In the genomic region with DNA sequence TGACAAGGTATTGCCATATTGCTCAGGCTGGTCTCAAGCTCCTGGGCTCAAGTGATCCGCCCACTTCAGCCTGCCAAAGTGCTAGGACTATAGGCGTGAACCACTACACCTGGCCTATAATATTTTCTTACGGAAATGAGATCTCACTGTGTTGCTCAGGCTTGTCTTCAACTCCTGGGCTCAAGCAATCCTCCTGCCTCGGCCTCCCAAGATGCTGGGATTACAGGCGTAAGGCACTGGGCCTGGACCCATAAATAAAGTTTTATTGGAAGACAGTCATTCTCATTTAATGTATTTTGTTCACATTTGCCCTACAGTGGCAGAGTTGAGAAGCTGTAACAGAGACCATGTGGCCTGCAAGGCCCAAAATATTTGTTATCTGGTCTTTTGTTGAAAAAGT, we compare ENCODE assay signal across 14 cellular contexts.
A peak's percentile ranks its signal among the peaks of the same experiment; 100 is the strongest.
DNase-seq lines count a peak whose midpoint lies in the region; ATAC-seq and TF ChIP-seq lines count a peak whose summit lies in the region.
"Had no signal": no experiment of that assay in that cellular context is flagged by ENCODE, and none has a peak within 500 bp of the region (broad histone marks: within the 10 kb centered on the region; RNA-seq: fewer than 3 reads in every experiment).

No MANE protein-coding gene starts in this region.

- no peaks in the 10 kb centered on the region for H3K27me3 ChIP-seq in GM23338 (ENCODE audit: insufficient read depth)
- H3K27me3 ChIP-seq: SJCRH30 had no signal

- H2AFZ ChIP-seq in GM23338 = no peak overlapping the region

- ATAC-seq in GM23338 = no peak
- ATAC-seq in naive thymus-derived CD8-positive, alpha-beta T cell = no peak

- H3K4me1 ChIP-seq in GM23338 (ENCODE audit: insufficient read depth) = peaks cover 32% of the 10 kb centered on the region
- H3K4me1 ChIP-seq: SJCRH30 had no signal

- no peaks in the 10 kb centered on the region for H3K9me2 ChIP-seq in GM23338 (ENCODE audit: insufficient read depth)

- H3K27ac ChIP-seq in GM23338 (ENCODE audit: low read depth) = peak overlapping the region; percentile 89
- H3K27ac ChIP-seq: SJCRH30 had no signal

- H4K20me1 ChIP-seq in GM23338 (replicated peaks; ENCODE audit: insufficient read depth) = no peaks in the 10 kb centered on the region

- DNase-seq in CD14-positive monocyte (ENCODE audit: low spot score) = no peak
- DNase-seq in GM23338 (ENCODE audit: low spot score) = no peak
- no peak for DNase-seq in activated T-helper 1 cell treated with anti-CD3 and anti-CD28 coated beads, Interleukin-12 subunit alpha, Interleukin-12 subunit beta, Interleukin-2, Interleukin-4 antibody, amounts not matched to agents 30 ng/mL and 10 ng/mL and 1 ng/mL, durations not matched to agents 14 hours and 24 hours and 36 hours (ENCODE audit: low spot score)
- no peak for DNase-seq in naive thymus-derived CD8-positive, alpha-beta T cell
- no peak for DNase-seq in RPMI8226
- DNase-seq in DMS53 (lab: John Stamatoyannopoulos, UW) = no peak
- DNase-seq in NCI-H524 treated with DMSO at 0.1 percent for 48 hours (lab: John Stamatoyannopoulos, UW) = no peak
- no peak for DNase-seq in NCI-H2107 treated with DMSO at 0.1 percent for 48 hours (lab: John Stamatoyannopoulos, UW; ENCODE audit: unreplicated experiment)
- DNase-seq: activated CD8-positive, alpha-beta memory T cell treated with anti-CD3 and anti-CD28 coated beads, Interleukin-2, amount 50 U/mL, for 4 hours; amygdala; DMS79 treated with DMSO at 0.1 percent for 48 hours; glutamatergic neuron; SJCRH30 had no signal

- intact Hi-C loops in CD14-positive monocyte (cut with micrococcal nuclease) = no loop called here
- intact Hi-C loops in activated T-helper 1 cell treated with anti-CD3 and anti-CD28 coated beads, Interleukin-12 subunit alpha, Interleukin-12 subunit beta, Interleukin-2, Interleukin-4 antibody, amounts not matched to agents 30 ng/mL and 10 ng/mL and 1 ng/mL, durations not matched to agents 14 hours and 24 hours and 36 hours (cut with micrococcal nuclease) = no loop called here

- H3K4me3 Mint-ChIP-seq in CD14-positive monocyte (no peak overlapping the region), GM23338 (no peak overlapping the region)
- no peak overlapping the region for H3K4me3 Mint-ChIP-seq in activated T-helper 1 cell treated with anti-CD3 and anti-CD28 coated beads, Interleukin-12 subunit alpha, Interleukin-12 subunit beta, Interleukin-2, Interleukin-4 antibody, amounts not matched to agents 30 ng/mL and 10 ng/mL and 1 ng/mL, durations not matched to agents 14 hours and 24 hours and 36 hours
- H3K4me3 Mint-ChIP-seq in naive thymus-derived CD8-positive, alpha-beta T cell = peak overlapping the region in 8 of 10 donors; percentile 11 to 79 (median 36)
- H3K4me3 Mint-ChIP-seq: B cell had no signal

- H3K27me3 Mint-ChIP-seq in CD14-positive monocyte (ENCODE audit: low read depth in 3 of 3) (peaks cover 0 to 2% (median 0%) of the 10 kb centered on the region in 3 donors), GM23338 (ENCODE audit: insufficient read depth, low read depth, poor library complexity) (peaks cover 2% of the 10 kb centered on the region)
- no peaks in the 10 kb centered on the region for H3K27me3 Mint-ChIP-seq in activated T-helper 1 cell treated with anti-CD3 and anti-CD28 coated beads, Interleukin-12 subunit alpha, Interleukin-12 subunit beta, Interleukin-2, Interleukin-4 antibody, amounts not matched to agents 30 ng/mL and 10 ng/mL and 1 ng/mL, durations not matched to agents 14 hours and 24 hours and 36 hours (ENCODE audit: insufficient read depth)
- no peaks in the 10 kb centered on the region for H3K27me3 Mint-ChIP-seq in naive thymus-derived CD8-positive, alpha-beta T cell
- H3K27me3 Mint-ChIP-seq: B cell had no signal

- no peak overlapping the region; the same call in 1 of the 2 replicates for H3K4me2 ChIP-seq in GM23338

- no peak overlapping the region for H3K4me3 ChIP-seq in GM23338
- H3K4me3 ChIP-seq: SJCRH30 had no signal

- H3K9me3 Mint-ChIP-seq in CD14-positive monocyte (peaks cover 0 to 4% (median 2%) of the 10 kb centered on the region in 7 donors), GM23338 (peaks cover 5% of the 10 kb centered on the region; the same call in 2 of the 3 replicates)
- H3K9me3 Mint-ChIP-seq in activated T-helper 1 cell treated with anti-CD3 and anti-CD28 coated beads, Interleukin-12 subunit alpha, Interleukin-12 subunit beta, Interleukin-2, Interleukin-4 antibody, amounts not matched to agents 30 ng/mL and 10 ng/mL and 1 ng/mL, durations not matched to agents 14 hours and 24 hours and 36 hours = peaks cover 11% of the 10 kb centered on the region
- peaks cover 0 to 15% (median 1%) of the 10 kb centered on the region in 9 donors for H3K9me3 Mint-ChIP-seq in naive thymus-derived CD8-positive, alpha-beta T cell

- peaks cover 85% of the 10 kb centered on the region for H3K79me2 ChIP-seq in GM23338 (replicated peaks; ENCODE audit: insufficient read depth)

- TF ChIP-seq CTCF in CD14-positive monocyte (IDR thresholded peaks at IDR 0.05) (no peak), GM23338 (conservative IDR thresholded peaks at IDR 0.05; ENCODE audit: low read depth in 2 of 2) (no peak)

- H3K27ac Mint-ChIP-seq in CD14-positive monocyte (peak overlapping the region in 4 of 7 donors; percentile 19 to 36 (median 28)), GM23338 (peak overlapping the region; percentile 71; the same call in 1 of the 2 replicates)
- H3K27ac Mint-ChIP-seq in activated T-helper 1 cell treated with anti-CD3 and anti-CD28 coated beads, Interleukin-12 subunit alpha, Interleukin-12 subunit beta, Interleukin-2, Interleukin-4 antibody, amounts not matched to agents 30 ng/mL and 10 ng/mL and 1 ng/mL, durations not matched to agents 14 hours and 24 hours and 36 hours = peak overlapping the region; percentile 15
- peak overlapping the region; percentile 47 to 93 (median 78) for H3K27ac Mint-ChIP-seq in naive thymus-derived CD8-positive, alpha-beta T cell
- H3K27ac Mint-ChIP-seq: B cell had no signal

- POLR2A ChIA-PET in naive thymus-derived CD8-positive, alpha-beta T cell (lab: Charles Lee) = interaction anchor here (0.7 to 4.3 kb wide), 3 partner anchors 11 to 1148 kb away, joined by 3 to 24 read pairs (median 4); no protein-coding TSS in a partner anchor

- H3F3A ChIP-seq in GM23338 (replicated peaks; ENCODE audit: low read depth) = no peaks in the 10 kb centered on the region

- H3K36me3 Mint-ChIP-seq in CD14-positive monocyte = peaks cover 24 to 28% of the 10 kb centered on the region in 2 donors
- peaks cover 20% of the 10 kb centered on the region; the same call in 2 of the 3 replicates for H3K36me3 Mint-ChIP-seq in GM23338 (ENCODE audit: low read depth)
- peaks cover 21% of the 10 kb centered on the region for H3K36me3 Mint-ChIP-seq in activated T-helper 1 cell treated with anti-CD3 and anti-CD28 coated beads, Interleukin-12 subunit alpha, Interleukin-12 subunit beta, Interleukin-2, Interleukin-4 antibody, amounts not matched to agents 30 ng/mL and 10 ng/mL and 1 ng/mL, durations not matched to agents 14 hours and 24 hours and 36 hours (ENCODE audit: low read depth)
- peaks cover 14 to 34% (median 30%) of the 10 kb centered on the region in 3 donors for H3K36me3 Mint-ChIP-seq in naive thymus-derived CD8-positive, alpha-beta T cell

- H3K4me1 Mint-ChIP-seq in CD14-positive monocyte (peaks cover 69% of the 10 kb centered on the region), GM23338 (peaks cover 47% of the 10 kb centered on the region)
- peaks cover 43% of the 10 kb centered on the region for H3K4me1 Mint-ChIP-seq in activated T-helper 1 cell treated with anti-CD3 and anti-CD28 coated beads, Interleukin-12 subunit alpha, Interleukin-12 subunit beta, Interleukin-2, Interleukin-4 antibody, amounts not matched to agents 30 ng/mL and 10 ng/mL and 1 ng/mL, durations not matched to agents 14 hours and 24 hours and 36 hours (ENCODE audit: low read depth)
- H3K4me1 Mint-ChIP-seq in naive thymus-derived CD8-positive, alpha-beta T cell = peaks cover 31 to 80% (median 73%) of the 10 kb centered on the region in 4 donors

- no peaks in the 10 kb centered on the region for H3K36me3 ChIP-seq in GM23338 (ENCODE audit: insufficient read depth)

TF ChIP-seq in GM23338, 12 proteins besides CTCF, POLR2A, EP300 and RAD21:
- TF ChIP-seq STAT1 (IDR thresholded peaks at IDR 0.05; ENCODE audit: unreplicated experiment) = no peak
- TF ChIP-seq EZH2phosphoT487 (IDR thresholded peaks at IDR 0.05; ENCODE audit: unreplicated experiment) = no peak

Comparison
In these comparisons a context has a peak if more than half of its experiments do, and no peak if none do; other contexts are left out.
1. H3K27ac Mint-ChIP-seq: peak in every context shown above with its lines; median percentile 78 in naive thymus-derived CD8-positive, alpha-beta T cell; 71 in GM23338; 28 in CD14-positive monocyte; 15 in activated T-helper 1 cell treated with anti-CD3 and anti-CD28 coated beads, Interleukin-12 subunit alpha, Interleukin-12 subunit beta, Interleukin-2, Interleukin-4 antibody, amounts not matched to agents 30 ng/mL and 10 ng/mL and 1 ng/mL, durations not matched to agents 14 hours and 24 hours and 36 hours.
2. H3K4me3 Mint-ChIP-seq: peak in naive thymus-derived CD8-positive, alpha-beta T cell (8 of 10); none in CD14-positive monocyte (0 of 2), GM23338 (single experiment) and activated T-helper 1 cell treated with anti-CD3 and anti-CD28 coated beads, Interleukin-12 subunit alpha, Interleukin-12 subunit beta, Interleukin-2, Interleukin-4 antibody, amounts not matched to agents 30 ng/mL and 10 ng/mL and 1 ng/mL, durations not matched to agents 14 hours and 24 hours and 36 hours (single experiment).